Comparison of ENCODE assay signal across 22 cellular contexts in the genomic region with DNA sequence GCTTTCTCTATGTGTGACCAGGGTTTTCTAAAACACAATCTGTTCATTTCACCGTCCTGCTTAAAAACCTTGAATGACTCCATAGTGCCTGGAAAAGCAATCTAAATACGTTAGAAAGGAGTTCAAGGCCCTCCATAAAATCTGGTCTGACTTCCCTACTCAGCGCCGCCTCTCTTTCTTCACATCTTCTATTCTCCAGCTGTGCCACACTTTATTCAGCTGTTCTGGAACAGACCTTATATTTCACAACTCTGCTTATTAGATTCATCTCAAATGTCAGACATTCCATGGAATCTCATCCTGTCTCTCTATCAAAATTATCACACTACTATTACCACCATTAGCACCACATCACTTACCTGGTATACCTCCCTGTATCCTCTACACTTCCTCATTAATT.
"Had no signal": no experiment of that assay in that cellular context is flagged by ENCODE, and none has a peak within 500 bp of the region (broad histone marks: within the 10 kb centered on the region; RNA-seq: fewer than 3 reads in every experiment).

No MANE protein-coding gene starts in this region.

- H3K9me3 Mint-ChIP-seq: central memory CD8-positive, alpha-beta T cell; dendritic cell treated with granulocyte-macrophage colony-stimulating factor and Interleukin-4, amounts not matched to agents 40 ng/mL and 50 ng/mL, for 4 days; memory B cell; natural killer cell; stimulated activated memory B cell treated with anti-CD40 and anti-IgM and Interleukin-4, amounts not matched to agents 10 μg/mL and 1 μg/mL and 100 μg/mL, for 72 hours; stimulated activated naive CD8-positive, alpha-beta T cell treated with anti-CD3 and anti-CD28 coated beads, Interleukin-15, Interleukin-2, amounts not matched to agents 100 ng/mL and 50 ng/mL, for 24 hours; type B pancreatic cell had no signal

- H3K27me3 ChIP-seq: colonic mucosa, esophagus muscularis mucosa, ovary, sigmoid colon, spleen, testis, tibial artery had no signal

- H3K27me3 Mint-ChIP-seq: central memory CD8-positive, alpha-beta T cell; dendritic cell treated with granulocyte-macrophage colony-stimulating factor and Interleukin-4, amounts not matched to agents 40 ng/mL and 50 ng/mL, for 4 days; stimulated activated naive CD8-positive, alpha-beta T cell treated with anti-CD3 and anti-CD28 coated beads, Interleukin-15, Interleukin-2, amounts not matched to agents 100 ng/mL and 50 ng/mL, for 24 hours; type B pancreatic cell had no signal

- DNase-seq: colonic mucosa; effector CD8-positive, alpha-beta T cell; left colon; natural killer cell; occipital lobe; ovary; posterior cingulate gyrus; retina; sigmoid colon; spleen; stimulated activated CD4-positive, alpha-beta T cell treated with anti-CD3 and anti-CD28 coated beads, Interleukin-4, amount 100 ng/mL, for 4 hours; testis; tibial artery had no signal

- H3K9me3 ChIP-seq: colonic mucosa, esophagus muscularis mucosa, ovary, sigmoid colon, spleen, testis, tibial artery had no signal

- ATAC-seq: left colon; natural killer cell; stimulated activated memory B cell treated with anti-CD40 and anti-IgM and Interleukin-4, amounts not matched to agents 10 μg/mL and 1 μg/mL and 100 μg/mL, for 72 hours had no signal

- H3K36me3 Mint-ChIP-seq: memory B cell; natural killer cell; stimulated activated memory B cell treated with anti-CD40 and anti-IgM and Interleukin-4, amounts not matched to agents 10 μg/mL and 1 μg/mL and 100 μg/mL, for 72 hours had no signal

- H3K4me3 ChIP-seq: colonic mucosa, esophagus muscularis mucosa, lung, ovary, sigmoid colon, skin epidermis, spleen, tibial artery had no signal

- H3K27ac ChIP-seq: colonic mucosa, esophagus muscularis mucosa, ovary, sigmoid colon, skin epidermis, spleen, testis, tibial artery had no signal

- H3K4me3 Mint-ChIP-seq: central memory CD8-positive, alpha-beta T cell; dendritic cell treated with granulocyte-macrophage colony-stimulating factor and Interleukin-4, amounts not matched to agents 40 ng/mL and 50 ng/mL, for 4 days; memory B cell; natural killer cell; stimulated activated memory B cell treated with anti-CD40 and anti-IgM and Interleukin-4, amounts not matched to agents 10 μg/mL and 1 μg/mL and 100 μg/mL, for 72 hours; stimulated activated naive CD8-positive, alpha-beta T cell treated with anti-CD3 and anti-CD28 coated beads, Interleukin-15, Interleukin-2, amounts not matched to agents 100 ng/mL and 50 ng/mL, for 24 hours; type B pancreatic cell had no signal

- H3K4me1 Mint-ChIP-seq: central memory CD8-positive, alpha-beta T cell; memory B cell; natural killer cell; stimulated activated memory B cell treated with anti-CD40 and anti-IgM and Interleukin-4, amounts not matched to agents 10 μg/mL and 1 μg/mL and 100 μg/mL, for 72 hours had no signal

- H3K27ac Mint-ChIP-seq: dendritic cell treated with granulocyte-macrophage colony-stimulating factor and Interleukin-4, amounts not matched to agents 40 ng/mL and 50 ng/mL, for 4 days; memory B cell; natural killer cell; stimulated activated memory B cell treated with anti-CD40 and anti-IgM and Interleukin-4, amounts not matched to agents 10 μg/mL and 1 μg/mL and 100 μg/mL, for 72 hours; stimulated activated naive CD8-positive, alpha-beta T cell treated with anti-CD3 and anti-CD28 coated beads, Interleukin-15, Interleukin-2, amounts not matched to agents 100 ng/mL and 50 ng/mL, for 24 hours; type B pancreatic cell had no signal

- H3K4me1 ChIP-seq: colonic mucosa, spleen, testis had no signal

- H3K36me3 ChIP-seq: colonic mucosa, esophagus muscularis mucosa, ovary, spleen had no signal
